ENCODE assay signal across 10 cellular contexts in genomic region chr4:150082241-150082640, GRCh38. TPM values are rescaled to one million over a fixed set of nuclear protein-coding genes. Genes with fewer than 3 reads are reported as not detected.
DNase-seq lines count a peak whose midpoint lies in the region; ATAC-seq, FAIRE-seq and TF ChIP-seq lines count a peak whose summit lies in the region.
"Had no signal": no experiment of that assay in that cellular context is flagged by ENCODE, and none has a peak within 500 bp of the region (broad histone marks: within the 10 kb centered on the region; RNA-seq: fewer than 3 reads in every experiment).

No MANE protein-coding gene starts in this region.

- intact Hi-C loops in pancreas (cut with DNase I): no loop called here
- intact Hi-C loops in psoas muscle (cut with DNase I): no loop called here

- FAIRE-seq in pancreas (lab: Jason Lieb, UNC): no peak
- FAIRE-seq: TTC549 had no signal

- H3K27me3 ChIP-seq in gastroesophageal sphincter: no peaks in the 10 kb centered on the region
- H3K27me3 ChIP-seq in pancreas: no peaks in the 10 kb centered on the region
- peaks cover 0 to 14% (median 0%) of the 10 kb centered on the region in 3 donors for H3K27me3 ChIP-seq in psoas muscle (ENCODE audit: insufficient read depth in 3 of 3, low read length in 2 of 3)
- H3K27me3 ChIP-seq: MG63 had no signal

- no peak overlapping the region for H3K27ac ChIP-seq in gastroesophageal sphincter
- no peak overlapping the region for H3K27ac ChIP-seq in pancreas
- no peak overlapping the region for H3K27ac ChIP-seq in psoas muscle

- peaks cover 0 to 46% (median 3%) of the 10 kb centered on the region in 3 donors for H3K4me1 ChIP-seq in gastroesophageal sphincter
- peaks cover 0 to 16% (median 8%) of the 10 kb centered on the region in 3 donors for H3K4me1 ChIP-seq in pancreas
- no peaks in the 10 kb centered on the region for H3K4me1 ChIP-seq in psoas muscle

- H3K9me3 ChIP-seq in gastroesophageal sphincter (no peaks in the 10 kb centered on the region), pancreas (no peaks in the 10 kb centered on the region), psoas muscle (no peaks in the 10 kb centered on the region)
- H3K9me3 ChIP-seq: MG63 had no signal

- peak; percentile 95 for ATAC-seq in GM18861 (IDR thresholded peaks at IDR 0.05; ENCODE audit: unreplicated experiment)
- ATAC-seq in GM21515 (IDR thresholded peaks at IDR 0.05; ENCODE audit: unreplicated experiment): peak; percentile 71
- ATAC-seq in HG03175 (IDR thresholded peaks at IDR 0.05; ENCODE audit: unreplicated experiment): peak; percentile 80
- no peak for ATAC-seq in gastroesophageal sphincter
- no peak for ATAC-seq in pancreas
- no peak for ATAC-seq in psoas muscle

- 35 to 83% methylated on average over 1 of the region's 1 CpG for WGBS in gastroesophageal sphincter (ENCODE audit: low coverage in 1 of 2), 2 donors
- 37 to 58% methylated on average over 1 of the region's 1 CpG for WGBS in pancreas, 2 donors
- 38 to 98% (median 89%) methylated on average over 1 of the region's 1 CpG for WGBS in psoas muscle, 3 donors

- TF ChIP-seq POLR2A in gastroesophageal sphincter (IDR thresholded peaks at IDR 0.05): no peak

- no peak overlapping the region for H3K4me3 ChIP-seq in gastroesophageal sphincter
- H3K4me3 ChIP-seq in pancreas: no peak overlapping the region
- H3K4me3 ChIP-seq in psoas muscle: no peak overlapping the region
- H3K4me3 ChIP-seq: MG63 had no signal

- DNase-seq in dermis blood vessel endothelial cell: peak; percentile 8
- DNase-seq in germinal center (ENCODE audit: low spot score): no peak
- DNase-seq in pancreas: no peak
- DNase-seq in psoas muscle: no peak
- DNase-seq: MG63 had no signal

- no peak for TF ChIP-seq EP300 in gastroesophageal sphincter (IDR thresholded peaks at IDR 0.05)

- TF ChIP-seq CTCF in gastroesophageal sphincter (IDR thresholded peaks at IDR 0.05): no peak
- no peak for TF ChIP-seq CTCF in pancreas (IDR thresholded peaks at IDR 0.05)
- no peak for TF ChIP-seq CTCF in psoas muscle (IDR thresholded peaks at IDR 0.05)

- H3K36me3 ChIP-seq in gastroesophageal sphincter (no peaks in the 10 kb centered on the region), pancreas (no peaks in the 10 kb centered on the region), psoas muscle (ENCODE audit: insufficient read depth in 1 of 2, low read depth in 1 of 2) (no peaks in the 10 kb centered on the region)
- H3K36me3 ChIP-seq: MG63 had no signal

RNA-seq across cellular contexts. Expression of gene DCLK2, which starts 4.0 kb away (rescaled TPM):
- total RNA-seq in dermis blood vessel endothelial cell (2.0 and 2.4 TPM in 2 replicates), gastroesophageal sphincter (10 to 100 TPM; 17.1 to 33.0 (median 19.7) TPM), pancreas (1 to 10 TPM; 1.2 to 3.7 (median 1.5) TPM), psoas muscle (1 to 10 TPM in 2 of 4 donors, under 1 TPM in 2; 0.71 to 1.7 (median 0.91) TPM)
- polyA plus RNA-seq in pancreas (1 to 10 TPM; 2.3 to 3.4 TPM), psoas muscle (under 1 TPM; 0.18 to 0.79 (median 0.39) TPM)

Comparison
In these comparisons a context has a peak if more than half of its experiments do, and no peak if none do; other contexts are left out.
1. ATAC-seq: peak in GM18861 (single experiment), GM21515 (single experiment) and HG03175 (single experiment); none in gastroesophageal sphincter (single experiment), pancreas (0 of 4) and psoas muscle (0 of 4).